1 cellular context compared by ENCODE assay signal in the genomic region with DNA sequence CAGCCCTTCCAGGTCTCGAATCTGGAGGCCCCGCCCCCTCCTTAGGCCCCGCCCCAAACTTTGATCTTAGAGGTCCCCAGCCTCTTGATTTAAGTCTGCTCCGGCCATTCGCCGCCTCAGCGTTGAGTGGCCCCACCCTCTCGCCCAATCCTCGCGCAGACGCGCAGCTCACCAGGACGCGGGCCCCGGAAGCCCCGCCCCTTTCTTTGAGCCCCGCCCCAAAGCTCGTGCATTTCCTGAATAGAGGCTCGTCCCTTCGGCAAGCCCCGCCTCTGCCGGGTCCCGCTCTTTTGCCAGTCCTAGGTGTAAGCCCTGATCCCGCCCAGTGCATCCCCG.
A peak's percentile ranks its signal among the peaks of the same experiment; 100 is the strongest.
TF ChIP-seq lines count a peak whose summit lies in the region.

No MANE protein-coding gene starts in this region.

TF ChIP-seq in HCT116, 20 proteins besides CTCF, POLR2A, EP300 and RAD21:
- TF ChIP-seq SP1 (IDR thresholded peaks at IDR 0.05; ENCODE audit: low read depth) (peak; percentile 74), TCF7L2 (IDR thresholded peaks at IDR 0.05; ENCODE audit: borderline replicate concordance, extremely low read depth, insufficient read depth, insufficient read length) (peak; percentile 68), EZH2 (IDR thresholded peaks at IDR 0.05) (no peak)
TF ChIP-seq in HCT116: peak in this region for 2.
